Comparison of ENCODE assay signal across 9 cellular contexts in the genomic region with DNA sequence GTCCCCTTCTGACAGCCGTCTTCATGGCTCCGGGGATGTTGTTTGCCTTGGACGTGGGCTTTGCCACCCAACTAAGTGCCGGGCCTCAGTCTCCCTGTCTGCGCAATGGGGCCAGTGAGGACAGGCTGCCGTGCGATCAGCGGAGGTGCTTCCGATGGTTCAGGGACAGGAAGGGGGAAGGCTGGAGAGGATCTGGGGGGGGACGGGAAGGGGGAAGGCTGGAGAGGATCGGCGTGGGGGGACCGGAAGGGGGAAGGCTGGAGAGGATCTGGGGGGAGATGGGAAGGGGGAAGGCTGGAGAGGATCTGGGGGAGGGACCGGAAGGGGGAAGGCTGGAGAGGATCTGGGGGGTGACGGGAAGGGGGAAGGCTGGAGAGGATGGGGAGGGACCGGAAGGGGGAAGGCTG. TPM values are rescaled to one million over a fixed set of nuclear protein-coding genes. Genes with fewer than 3 reads are reported as not detected.
DNase-seq lines count a peak whose midpoint lies in the region; ATAC-seq and TF ChIP-seq lines count a peak whose summit lies in the region.
"Had no signal": no experiment of that assay in that cellular context is flagged by ENCODE, and none has a peak within 500 bp of the region (broad histone marks: within the 10 kb centered on the region; RNA-seq: fewer than 3 reads in every experiment).

No MANE protein-coding gene starts in this region.

- H3K9me2 ChIP-seq in hepatocyte (replicated peaks; ENCODE audit: insufficient read depth): no peaks in the 10 kb centered on the region

- no peak for TF ChIP-seq CTCF in heart right ventricle (IDR thresholded peaks at IDR 0.05)
- no peak for TF ChIP-seq CTCF in hepatocyte (IDR thresholded peaks at IDR 0.05; ENCODE audit: poor library complexity)
- no peak for TF ChIP-seq CTCF in vagina (IDR thresholded peaks at IDR 0.05)

- peak overlapping the region; percentile 97 for H3K4me2 ChIP-seq in hepatocyte

- no peaks in the 10 kb centered on the region for H4K20me1 ChIP-seq in hepatocyte (ENCODE audit: insufficient read depth, poor library complexity, severe bottlenecking)

- DNase-seq in heart right ventricle (no peak), left cardiac atrium (no peak), hepatocyte (ENCODE audit: low spot score) (peak; percentile 5), vagina (ENCODE audit: extremely low spot score in 2 of 2) (no peak), KG1 (lab: John Stamatoyannopoulos, UW) (no peak)

- H3K79me2 ChIP-seq in hepatocyte: no peaks in the 10 kb centered on the region

- no peaks in the 10 kb centered on the region for H3K4me1 Mint-ChIP-seq in activated T-helper 17 cell treated with anti-CD3 and anti-CD28 coated beads, Interleukin-2, amount 50 U/mL, for 72 hours

- 21 to 30% methylated on average over 16 of the region's 16 CpGs for WGBS in heart right ventricle, 2 donors
- 79% methylated on average over 8 of the region's 16 CpGs for WGBS in hepatocyte (ENCODE audit: low lambda C conversion rate, missing lambda C conversion rate)

- peaks cover 0 to 84% (median 70%) of the 10 kb centered on the region in 7 donors for H3K27me3 ChIP-seq in heart right ventricle
- H3K27me3 ChIP-seq in hepatocyte: peaks cover 59% of the 10 kb centered on the region
- no peaks in the 10 kb centered on the region for H3K27me3 ChIP-seq in vagina

- no peak overlapping the region for H2AFZ ChIP-seq in hepatocyte

- peak overlapping the region in 9 of 10 donors; percentile 11 to 73 (median 58) for H3K27ac ChIP-seq in heart right ventricle
- H3K27ac ChIP-seq in hepatocyte: no peak overlapping the region
- H3K27ac ChIP-seq in vagina: peak overlapping the region; percentile 75

- H3K4me3 ChIP-seq in heart right ventricle (peak overlapping the region in 9 of 10 donors; percentile 29 to 58 (median 57)), hepatocyte (no peak overlapping the region), vagina (peak overlapping the region; percentile 47 to 54)

- H3K9me3 ChIP-seq in heart right ventricle (no peaks in the 10 kb centered on the region), hepatocyte (ENCODE audit: low read depth) (no peaks in the 10 kb centered on the region), vagina (no peaks in the 10 kb centered on the region)

- no peak for ATAC-seq in heart right ventricle
- no peak for ATAC-seq in left cardiac atrium
- ATAC-seq in activated T-helper 17 cell treated with anti-CD3 and anti-CD28 coated beads, Interleukin-2, amount 50 U/mL, for 72 hours (replicated peaks): no peak
- ATAC-seq in GM19395 (IDR thresholded peaks at IDR 0.05; ENCODE audit: unreplicated experiment): no peak
- no peak for ATAC-seq in GM18520 (IDR thresholded peaks at IDR 0.05; ENCODE audit: unreplicated experiment)

- peak overlapping the region; percentile 57 for H3K4me3 Mint-ChIP-seq in activated T-helper 17 cell treated with anti-CD3 and anti-CD28 coated beads, Interleukin-2, amount 50 U/mL, for 72 hours

- H3K4me1 ChIP-seq in heart right ventricle (peaks cover 8 to 40% (median 30%) of the 10 kb centered on the region in 9 donors), hepatocyte (ENCODE audit: insufficient read depth) (peaks cover 8% of the 10 kb centered on the region), vagina (peaks cover 44% of the 10 kb centered on the region)

- no peak for TF ChIP-seq POLR2A in vagina (IDR thresholded peaks at IDR 0.05)

- H3K27me3 Mint-ChIP-seq in activated T-helper 17 cell treated with anti-CD3 and anti-CD28 coated beads, Interleukin-2, amount 50 U/mL, for 72 hours: peaks cover 15% of the 10 kb centered on the region

- no peaks in the 10 kb centered on the region for H3K36me3 ChIP-seq in heart right ventricle
- H3K36me3 ChIP-seq in hepatocyte (replicated peaks; ENCODE audit: insufficient read depth, low read depth): no peaks in the 10 kb centered on the region
- no peaks in the 10 kb centered on the region for H3K36me3 ChIP-seq in vagina

- H3K27ac Mint-ChIP-seq in activated T-helper 17 cell treated with anti-CD3 and anti-CD28 coated beads, Interleukin-2, amount 50 U/mL, for 72 hours: no peak overlapping the region

- intact Hi-C loops in heart right ventricle (cut with DNase I): loop anchor here in 6 of 10 donors (2.0 to 10.0 kb wide), 11 partner anchors 63 to 914 kb away; a partner anchor contains a TSS
- intact Hi-C loops in left cardiac atrium (cut with DNase I): loop anchor here (10.0 kb wide), 3 partner anchors 113 to 163 kb away; a partner anchor contains a TSS
- intact Hi-C loops in vagina (cut with DNase I): no loop called here

- no peaks in the 10 kb centered on the region for H3K9me3 Mint-ChIP-seq in activated T-helper 17 cell treated with anti-CD3 and anti-CD28 coated beads, Interleukin-2, amount 50 U/mL, for 72 hours
- H3K9me3 Mint-ChIP-seq: naive thymus-derived CD8-positive, alpha-beta T cell had no signal

- no peaks in the 10 kb centered on the region for H3K36me3 Mint-ChIP-seq in activated T-helper 17 cell treated with anti-CD3 and anti-CD28 coated beads, Interleukin-2, amount 50 U/mL, for 72 hours (ENCODE audit: low read depth)

RNA-seq across cellular contexts. Expression of a gene that starts 3.4 kb away (rescaled TPM):
- total RNA-seq in heart right ventricle: 1 to 10 TPM in 4 of 10 donors, under 1 TPM in 5, not detected in 1; 0.28 to 1.4 (median 0.97) TPM
- polyA plus RNA-seq in heart right ventricle: 1 to 10 TPM; 2.3 to 3.7 TPM
- total RNA-seq in left cardiac atrium: 1 to 10 TPM; 1.7 to 2.4 TPM
- under 1 TPM in 1 of 2 donors, not detected in 1; 0.32 TPM for total RNA-seq in activated T-helper 17 cell treated with anti-CD3 and anti-CD28 coated beads, Interleukin-2, amount 50 U/mL, for 72 hours
- 0.40 and 0.44 TPM in 2 replicates for total RNA-seq in hepatocyte
- 0.42 and 0.78 TPM in 2 replicates for polyA plus RNA-seq in hepatocyte
- 5.2 TPM for total RNA-seq in vagina
- polyA plus RNA-seq: naive thymus-derived CD8-positive, alpha-beta T cell had no signal
